24 cellular contexts compared by ENCODE assay signal in genomic region chr2:47607315-47608061, GRCh38. TPM values are rescaled to one million over a fixed set of nuclear protein-coding genes. Genes with fewer than 3 reads are reported as not detected.
"Had no signal": no experiment of that assay in that cellular context is flagged by ENCODE, and none has a peak within 500 bp of the region (broad histone marks: within the 10 kb centered on the region; RNA-seq: fewer than 3 reads in every experiment).

No MANE protein-coding gene starts in this region.

- ATAC-seq: foreskin keratinocyte; left cardiac atrium; naive thymus-derived CD4-positive, alpha-beta T cell; right cardiac atrium; stimulated activated memory B cell treated with anti-CD40 and anti-IgM and Interleukin-4, amounts not matched to agents 10 μg/mL and 1 μg/mL and 100 μg/mL, for 72 hours; upper lobe of right lung had no signal

- H3K27ac Mint-ChIP-seq: endodermal cell; naive thymus-derived CD4-positive, alpha-beta T cell; nephron progenitor cell; progenitor cell of endocrine pancreas; stimulated activated memory B cell treated with anti-CD40 and anti-IgM and Interleukin-4, amounts not matched to agents 10 μg/mL and 1 μg/mL and 100 μg/mL, for 72 hours; stimulated activated naive CD8-positive, alpha-beta T cell treated with anti-CD3 and anti-CD28 coated beads, Interleukin-15, Interleukin-2, amounts not matched to agents 100 ng/mL and 50 ng/mL, for 24 hours had no signal

- H3K4me1 ChIP-seq: colonic mucosa, foreskin keratinocyte, tibial artery, upper lobe of right lung, vagina had no signal

- H3K36me3 Mint-ChIP-seq: stimulated activated memory B cell treated with anti-CD40 and anti-IgM and Interleukin-4, amounts not matched to agents 10 μg/mL and 1 μg/mL and 100 μg/mL, for 72 hours had no signal

- DNase-seq: colonic mucosa; effector CD4-positive, alpha-beta T cell; endodermal cell; erythroblast; foreskin keratinocyte; kidney; left cardiac atrium; mammary epithelial cell; naive thymus-derived CD4-positive, alpha-beta T cell; nephron progenitor cell; nucleus accumbens; ovary; right cardiac atrium; stimulated activated CD4-positive, alpha-beta T cell treated with anti-CD3 and anti-CD28 coated beads, Interleukin-4, amount 100 ng/mL, for 24 hours; tibial artery; upper lobe of right lung had no signal

- H3K4me3 ChIP-seq: colonic mucosa, ovary, tibial artery, upper lobe of right lung, vagina had no signal

- H3K27me3 ChIP-seq: colonic mucosa, ovary, tibial artery, upper lobe of right lung, vagina had no signal

- H3K4me1 Mint-ChIP-seq: naive thymus-derived CD4-positive, alpha-beta T cell; stimulated activated memory B cell treated with anti-CD40 and anti-IgM and Interleukin-4, amounts not matched to agents 10 μg/mL and 1 μg/mL and 100 μg/mL, for 72 hours had no signal

- H3K36me3 ChIP-seq: colonic mucosa, ovary, tibial artery, upper lobe of right lung, vagina had no signal

- H3K9me3 Mint-ChIP-seq: endodermal cell; nephron progenitor cell; stimulated activated memory B cell treated with anti-CD40 and anti-IgM and Interleukin-4, amounts not matched to agents 10 μg/mL and 1 μg/mL and 100 μg/mL, for 72 hours; stimulated activated naive CD8-positive, alpha-beta T cell treated with anti-CD3 and anti-CD28 coated beads, Interleukin-15, Interleukin-2, amounts not matched to agents 100 ng/mL and 50 ng/mL, for 24 hours had no signal

- H3K4me3 Mint-ChIP-seq: endodermal cell; naive thymus-derived CD4-positive, alpha-beta T cell; nephron progenitor cell; stimulated activated memory B cell treated with anti-CD40 and anti-IgM and Interleukin-4, amounts not matched to agents 10 μg/mL and 1 μg/mL and 100 μg/mL, for 72 hours; stimulated activated naive CD8-positive, alpha-beta T cell treated with anti-CD3 and anti-CD28 coated beads, Interleukin-15, Interleukin-2, amounts not matched to agents 100 ng/mL and 50 ng/mL, for 24 hours had no signal

- H3K9me3 ChIP-seq: colonic mucosa, ovary, tibial artery, upper lobe of right lung, vagina had no signal

- H3K27ac ChIP-seq: colonic mucosa, foreskin keratinocyte, ovary, tibial artery, upper lobe of right lung, vagina had no signal

- H3K27me3 Mint-ChIP-seq: naive thymus-derived CD4-positive, alpha-beta T cell; stimulated activated memory B cell treated with anti-CD40 and anti-IgM and Interleukin-4, amounts not matched to agents 10 μg/mL and 1 μg/mL and 100 μg/mL, for 72 hours; stimulated activated naive CD8-positive, alpha-beta T cell treated with anti-CD3 and anti-CD28 coated beads, Interleukin-15, Interleukin-2, amounts not matched to agents 100 ng/mL and 50 ng/mL, for 24 hours had no signal

RNA-seq across cellular contexts. Expression of gene KCNK12, which starts 36.7 kb away (rescaled TPM):
- total RNA-seq: dermis microvascular lymphatic vessel endothelial cell, endothelial cell of umbilical vein, foreskin keratinocyte, left cardiac atrium, liver, mammary epithelial cell, mesenteric fat pad, progenitor cell of endocrine pancreas, right cardiac atrium, upper lobe of right lung, vagina had no signal
